In genomic region chr17:60555786-60556185, GRCh38 we compare ENCODE assay signal across 39 cellular contexts.
"Had no signal": no experiment of that assay in that cellular context is flagged by ENCODE, and none has a peak within 500 bp of the region (broad histone marks: within the 10 kb centered on the region; RNA-seq: fewer than 3 reads in every experiment).

No MANE protein-coding gene starts in this region.

- H3K4me1 Mint-ChIP-seq: activated naive CD4-positive, alpha-beta T cell treated with anti-CD3 and anti-CD28 coated beads, Interleukin-2, amount 10 ng/mL, durations not matched to agents 7 days and 5 days; activated naive CD4-positive, alpha-beta T cell treated with anti-CD3 and anti-CD28 coated beads, Interleukin-2, amount 50 U/mL, for 24 hours; activated naive CD8-positive, alpha-beta T cell treated with anti-CD3 and anti-CD28 coated beads for 36 hours; activated naive CD8-positive, alpha-beta T cell treated with anti-CD3 and anti-CD28 coated beads, Interleukin-2, amount 10 ng/mL, durations not matched to agents 7 days and 5 days; activated naive CD8-positive, alpha-beta T cell treated with anti-CD3 and anti-CD28 coated beads, Interleukin-2, amount 50 U/mL, for 24 hours; activated T-helper 17 cell treated with anti-CD3 and anti-CD28 coated beads, Interleukin-2, amount 50 U/mL, for 72 hours; brain; central memory CD8-positive, alpha-beta T cell had no signal

- H3K4me3 Mint-ChIP-seq: activated naive CD4-positive, alpha-beta T cell treated with anti-CD3 and anti-CD28 coated beads for 36 hours; activated naive CD4-positive, alpha-beta T cell treated with anti-CD3 and anti-CD28 coated beads, Interleukin-2, amount 10 ng/mL, durations not matched to agents 7 days and 5 days; activated naive CD4-positive, alpha-beta T cell treated with anti-CD3 and anti-CD28 coated beads, Interleukin-2, amount 50 U/mL, for 24 hours; activated naive CD8-positive, alpha-beta T cell; activated naive CD8-positive, alpha-beta T cell treated with anti-CD3 and anti-CD28 coated beads for 36 hours; activated naive CD8-positive, alpha-beta T cell treated with anti-CD3 and anti-CD28 coated beads, Interleukin-2, amount 10 ng/mL, durations not matched to agents 7 days and 5 days; activated naive CD8-positive, alpha-beta T cell treated with anti-CD3 and anti-CD28 coated beads, Interleukin-2, amount 50 U/mL, for 24 hours; activated T-cell treated with anti-CD3 and anti-CD28 coated beads, Interleukin-2, amount 50 U/mL, for 4 hours; activated T-cell treated with anti-CD3 and anti-CD28 coated beads, Interleukin-2, amount 50 U/mL, for 72 hours; activated T-helper 1 cell treated with anti-CD3 and anti-CD28 coated beads, Interleukin-12 subunit alpha, Interleukin-12 subunit beta, Interleukin-2, Interleukin-4 antibody, amounts not matched to agents 30 ng/mL and 10 ng/mL and 1 ng/mL, durations not matched to agents 14 hours and 24 hours and 36 hours; activated T-helper 17 cell treated with anti-CD3 and anti-CD28 coated beads, Interleukin-2, amount 50 U/mL, for 72 hours; brain; central memory CD8-positive, alpha-beta T cell had no signal

- FAIRE-seq: astrocyte, bronchial epithelial cell, colon had no signal

- H3K27me3 ChIP-seq: adrenal gland, ascending aorta, body of pancreas, brain microvascular endothelial cell, breast epithelium, cardiac muscle cell had no signal

- H3K4me3 ChIP-seq: adrenal gland, ascending aorta, body of pancreas, breast epithelium, cardiac muscle cell had no signal

- DNase-seq: activated effector memory CD4-positive, alpha-beta T cell treated with anti-CD3 and anti-CD28 coated beads, Interleukin-2, amount 50 U/mL, for 16 hours; activated effector memory CD4-positive, alpha-beta T cell treated with Interleukin-2 at 50 U/mL for 16 hours; activated gamma-delta T cell; activated gamma-delta T cell treated with Interleukin-2 at 50 U/mL for 16 hours; activated naive CD4-positive, alpha-beta T cell; activated naive CD4-positive, alpha-beta T cell treated with anti-CD3 and anti-CD28 coated beads for 36 hours; activated naive CD4-positive, alpha-beta T cell treated with anti-CD3 and anti-CD28 coated beads, Interleukin-2, amount 10 ng/mL, durations not matched to agents 7 days and 5 days; activated naive CD4-positive, alpha-beta T cell treated with anti-CD3 and anti-CD28 coated beads, Interleukin-2, amount 50 U/mL, for 16 hours; activated naive CD4-positive, alpha-beta T cell treated with Interleukin-2 at 50 U/mL for 16 hours; activated naive CD8-positive, alpha-beta T cell treated with anti-CD3 and anti-CD28 coated beads for 36 hours; activated naive CD8-positive, alpha-beta T cell treated with anti-CD3 and anti-CD28 coated beads, Interleukin-2, amount 10 ng/mL, durations not matched to agents 7 days and 5 days; activated naive CD8-positive, alpha-beta T cell treated with anti-CD3 and anti-CD28 coated beads, Interleukin-2, amount 50 U/mL, for 24 hours; activated T-cell treated with anti-CD3 and anti-CD28 coated beads, Interleukin-2, amount 50 U/mL, for 4 hours; activated T-cell treated with anti-CD3 and anti-CD28 coated beads, Interleukin-2, amount 50 U/mL, for 48 hours; activated T-cell treated with anti-CD3 and anti-CD28 coated beads, Interleukin-2, amount 50 U/mL, for 72 hours; amniotic stem cell; amygdala; anterior cingulate cortex; aorta; body of pancreas; brain microvascular endothelial cell; caudate nucleus; central memory CD4-positive, alpha-beta T cell; cerebellar nuclear complex had no signal

- H3K36me3 Mint-ChIP-seq: activated naive CD4-positive, alpha-beta T cell treated with anti-CD3 and anti-CD28 coated beads, Interleukin-2, amount 10 ng/mL, durations not matched to agents 7 days and 5 days; activated naive CD8-positive, alpha-beta T cell treated with anti-CD3 and anti-CD28 coated beads, Interleukin-2, amount 10 ng/mL, durations not matched to agents 7 days and 5 days had no signal

- ATAC-seq: activated naive CD4-positive, alpha-beta T cell treated with anti-CD3 and anti-CD28 coated beads, Interleukin-2, amount 50 U/mL, for 72 hours; activated naive CD8-positive, alpha-beta T cell treated with anti-CD3 and anti-CD28 coated beads, Interleukin-2, amount 50 U/mL, for 24 hours; activated T-cell treated with anti-CD3 and anti-CD28 coated beads, Interleukin-2, amount 50 U/mL, for 4 hours; activated T-cell treated with anti-CD3 and anti-CD28 coated beads, Interleukin-2, amount 50 U/mL, for 72 hours; activated T-helper 17 cell treated with anti-CD3 and anti-CD28 coated beads, Interleukin-2, amount 50 U/mL, for 72 hours; body of pancreas had no signal

- H3K9me3 ChIP-seq: adrenal gland, ascending aorta, body of pancreas had no signal

- H3K36me3 ChIP-seq: adrenal gland, ascending aorta, brain microvascular endothelial cell, breast epithelium, cardiac muscle cell had no signal

- H3K27ac ChIP-seq: adrenal gland, ascending aorta, body of pancreas, brain microvascular endothelial cell, breast epithelium, cardiac muscle cell had no signal

- H3K4me1 ChIP-seq: adrenal gland, ascending aorta, body of pancreas, breast epithelium had no signal

- H3K27ac Mint-ChIP-seq: activated naive CD4-positive, alpha-beta T cell treated with anti-CD3 and anti-CD28 coated beads for 36 hours; activated naive CD4-positive, alpha-beta T cell treated with anti-CD3 and anti-CD28 coated beads, Interleukin-2, amount 10 ng/mL, durations not matched to agents 7 days and 5 days; activated naive CD4-positive, alpha-beta T cell treated with anti-CD3 and anti-CD28 coated beads, Interleukin-2, amount 50 U/mL, for 24 hours; activated naive CD4-positive, alpha-beta T cell treated with anti-CD3 and anti-CD28 coated beads, Interleukin-2, amount 50 U/mL, for 72 hours; activated naive CD8-positive, alpha-beta T cell; activated naive CD8-positive, alpha-beta T cell treated with anti-CD3 and anti-CD28 coated beads for 36 hours; activated naive CD8-positive, alpha-beta T cell treated with anti-CD3 and anti-CD28 coated beads, Interleukin-2, amount 10 ng/mL, durations not matched to agents 7 days and 5 days; activated naive CD8-positive, alpha-beta T cell treated with anti-CD3 and anti-CD28 coated beads, Interleukin-2, amount 50 U/mL, for 24 hours; activated T-cell treated with anti-CD3 and anti-CD28 coated beads, Interleukin-2, amount 50 U/mL, for 72 hours; activated T-helper 1 cell treated with anti-CD3 and anti-CD28 coated beads, Interleukin-12 subunit alpha, Interleukin-12 subunit beta, Interleukin-2, Interleukin-4 antibody, amounts not matched to agents 30 ng/mL and 10 ng/mL and 1 ng/mL, durations not matched to agents 14 hours and 24 hours and 36 hours; activated T-helper 17 cell treated with anti-CD3 and anti-CD28 coated beads, Interleukin-2, amount 50 U/mL, for 72 hours; activated T-helper 2 cell treated with anti-CD3 and anti-CD28 coated beads, Interferon-gamma antibody, Interleukin-2, Interleukin-4, amounts not matched to agents 10 μg/mL and 5 μg/mL and 100 μg/mL, durations not matched to agents 14 hours and 24 hours and 36 hours; brain had no signal

- H3K9me3 Mint-ChIP-seq: activated naive CD4-positive, alpha-beta T cell treated with anti-CD3 and anti-CD28 coated beads, Interleukin-2, amount 50 U/mL, for 24 hours had no signal

- H3K27me3 Mint-ChIP-seq: activated naive CD8-positive, alpha-beta T cell; activated naive CD8-positive, alpha-beta T cell treated with anti-CD3 and anti-CD28 coated beads for 36 hours; activated naive CD8-positive, alpha-beta T cell treated with anti-CD3 and anti-CD28 coated beads, Interleukin-2, amount 50 U/mL, for 24 hours had no signal
